23 cellular contexts compared by ENCODE assay signal in genomic region chrX:20225488-20225833, GRCh38. TPM values are rescaled to one million over a fixed set of nuclear protein-coding genes. Genes with fewer than 3 reads are reported as not detected.
DNase-seq lines count a peak whose midpoint lies in the region; ATAC-seq and TF ChIP-seq lines count a peak whose summit lies in the region.
"Had no signal": no experiment of that assay in that cellular context is flagged by ENCODE, and none has a peak within 500 bp of the region (broad histone marks: within the 10 kb centered on the region; RNA-seq: fewer than 3 reads in every experiment).

No MANE protein-coding gene starts in this region.

- no peaks in the 10 kb centered on the region for H3K9me3 Mint-ChIP-seq in CD4-positive, CD25-positive, alpha-beta regulatory T cell
- H3K9me3 Mint-ChIP-seq in CD8-positive, alpha-beta T cell: no peaks in the 10 kb centered on the region
- H3K9me3 Mint-ChIP-seq: immature natural killer cell; neural progenitor cell; T-helper 2 cell treated with Interferon-gamma antibody and Interleukin-4, amounts not matched to agents 5 μg/mL and 100 μg/mL, for 36 hours had no signal

- H3K4me1 ChIP-seq in CD4-positive, CD25-positive, alpha-beta regulatory T cell (ENCODE audit: control insufficient read depth, insufficient read depth, low read length, poor library complexity, severe bottlenecking): no peaks in the 10 kb centered on the region
- peaks cover 3% of the 10 kb centered on the region for H3K4me1 ChIP-seq in CD8-positive, alpha-beta T cell (ENCODE audit: insufficient read depth, low read length)
- no peaks in the 10 kb centered on the region for H3K4me1 ChIP-seq in adrenal gland (replicated peaks in 1 of 2)
- H3K4me1 ChIP-seq: neural progenitor cell, testis had no signal

- H3K4me1 Mint-ChIP-seq in CD4-positive, CD25-positive, alpha-beta regulatory T cell: peaks cover 19 to 45% (median 29%) of the 10 kb centered on the region in 4 donors
- peaks cover 64% of the 10 kb centered on the region for H3K4me1 Mint-ChIP-seq in CD8-positive, alpha-beta T cell (ENCODE audit: low read depth)
- H3K4me1 Mint-ChIP-seq: neural progenitor cell had no signal

- H3K9me3 ChIP-seq in CD4-positive, CD25-positive, alpha-beta regulatory T cell (ENCODE audit: control insufficient read depth in 2 of 2, low read length in 2 of 2): no peaks in the 10 kb centered on the region
- no peaks in the 10 kb centered on the region for H3K9me3 ChIP-seq in CD8-positive, alpha-beta T cell (ENCODE audit: low read length)
- H3K9me3 ChIP-seq in adrenal gland (replicated peaks in 1 of 3): no peaks in the 10 kb centered on the region
- H3K9me3 ChIP-seq: lower lobe of right lung, SK-N-SH, testis had no signal

- H3K36me3 Mint-ChIP-seq in CD4-positive, CD25-positive, alpha-beta regulatory T cell: peaks cover 16% of the 10 kb centered on the region
- peaks cover 47% of the 10 kb centered on the region for H3K36me3 Mint-ChIP-seq in CD8-positive, alpha-beta T cell

- H3K4me3 Mint-ChIP-seq in CD4-positive, CD25-positive, alpha-beta regulatory T cell: no peak overlapping the region
- H3K4me3 Mint-ChIP-seq in CD8-positive, alpha-beta T cell: no peak overlapping the region
- H3K4me3 Mint-ChIP-seq: immature natural killer cell; neural progenitor cell; T-helper 2 cell treated with Interferon-gamma antibody and Interleukin-4, amounts not matched to agents 5 μg/mL and 100 μg/mL, for 36 hours had no signal

- intact Hi-C loops in CD8-positive, alpha-beta T cell (cut with DNase I, micrococcal nuclease): no loop called here
- intact Hi-C loops in adrenal gland (cut with DNase I): no loop called here

- POLR2A ChIA-PET in CD8-positive, alpha-beta T cell (lab: Charles Lee): no interaction called here

- no peak overlapping the region for H3K27ac Mint-ChIP-seq in CD4-positive, CD25-positive, alpha-beta regulatory T cell
- peak overlapping the region; percentile 66 for H3K27ac Mint-ChIP-seq in CD8-positive, alpha-beta T cell
- H3K27ac Mint-ChIP-seq: neural progenitor cell had no signal

- DNase-seq in CD4-positive, CD25-positive, alpha-beta regulatory T cell: no peak
- DNase-seq in CD8-positive, alpha-beta T cell: no peak
- DNase-seq in dermis microvascular lymphatic vessel endothelial cell (ENCODE audit: low read depth in 2 of 2) (peak; percentile 56 to 69), NCI-H1105 (lab: John Stamatoyannopoulos, UW) (no peak), adrenal gland (no peak)
- DNase-seq: activated CD4-positive, alpha-beta T cell treated with anti-CD3 and anti-CD28 coated beads, Interleukin-2, amount 50 U/mL, for 1 hour; AML-193; anterior cingulate cortex; central memory CD4-positive, alpha-beta T cell; GF-D8; immature natural killer cell; KG1; lower lobe of right lung; NCI-H146; NCI-H524 treated with DMSO at 0.1 percent for 48 hours; SK-N-SH; testis had no signal

- H3K36me3 ChIP-seq in CD4-positive, CD25-positive, alpha-beta regulatory T cell (ENCODE audit: control insufficient read depth, insufficient read depth, low read length): peaks cover 15% of the 10 kb centered on the region
- H3K36me3 ChIP-seq in CD8-positive, alpha-beta T cell (ENCODE audit: insufficient read depth, low read length): no peaks in the 10 kb centered on the region
- no peaks in the 10 kb centered on the region for H3K36me3 ChIP-seq in adrenal gland (replicated peaks in 1 of 2)
- H3K36me3 ChIP-seq: lower lobe of right lung, neural progenitor cell had no signal

- CTCF ChIA-PET in CD8-positive, alpha-beta T cell (lab: Charles Lee): no interaction called here

- H3K27me3 ChIP-seq in CD4-positive, CD25-positive, alpha-beta regulatory T cell (ENCODE audit: control insufficient read depth, insufficient read depth, low read length): no peaks in the 10 kb centered on the region
- no peaks in the 10 kb centered on the region for H3K27me3 ChIP-seq in CD8-positive, alpha-beta T cell (ENCODE audit: insufficient read depth, low read length)
- H3K27me3 ChIP-seq in adrenal gland: no peaks in the 10 kb centered on the region
- H3K27me3 ChIP-seq: hepatocyte, neural progenitor cell, testis had no signal

- TF ChIP-seq CTCF in CD8-positive, alpha-beta T cell (IDR thresholded peaks at IDR 0.05): no peak
- no peak for TF ChIP-seq CTCF in adrenal gland (IDR thresholded peaks at IDR 0.05)

- peak overlapping the region; percentile 7 for H3K4me3 ChIP-seq in CD4-positive, CD25-positive, alpha-beta regulatory T cell (ENCODE audit: low read depth, low read length)
- no peak overlapping the region for H3K4me3 ChIP-seq in CD8-positive, alpha-beta T cell (ENCODE audit: low read depth, low read length)
- no peak overlapping the region for H3K4me3 ChIP-seq in adrenal gland
- H3K4me3 ChIP-seq: hepatocyte, lower lobe of right lung, neural progenitor cell, testis had no signal

- no peaks in the 10 kb centered on the region for H3K27me3 Mint-ChIP-seq in CD4-positive, CD25-positive, alpha-beta regulatory T cell
- H3K27me3 Mint-ChIP-seq in CD8-positive, alpha-beta T cell (ENCODE audit: low read depth): no peaks in the 10 kb centered on the region

- no peak for ATAC-seq in CD4-positive, CD25-positive, alpha-beta regulatory T cell (ENCODE audit: low read depth in 2 of 2)
- no peak for ATAC-seq in CD8-positive, alpha-beta T cell
- ATAC-seq in HG02840 (IDR thresholded peaks at IDR 0.05; ENCODE audit: low FRiP score, unreplicated experiment) (peak; percentile 15), HG02852 (IDR thresholded peaks at IDR 0.05; ENCODE audit: unreplicated experiment) (no peak)
- ATAC-seq: lower lobe of right lung had no signal

- TF ChIP-seq POLR2A in adrenal gland (IDR thresholded peaks at IDR 0.05): no peak

- no peak overlapping the region for H3K27ac ChIP-seq in CD4-positive, CD25-positive, alpha-beta regulatory T cell (ENCODE audit: insufficient read depth, low read length, poor library complexity, severe bottlenecking)
- H3K27ac ChIP-seq in CD8-positive, alpha-beta T cell (ENCODE audit: low read depth, low read length): no peak overlapping the region
- no peak overlapping the region for H3K27ac ChIP-seq in adrenal gland
- H3K27ac ChIP-seq: hepatocyte, lower lobe of right lung, neural progenitor cell, testis, VCaP had no signal

- WGBS in adrenal gland, 4 donors: 67 to 88% (median 81%) methylated on average over 1 of the region's 1 CpG

RNA-seq across cellular contexts. Expression of gene RPS6KA3, which starts 41.2 kb away (rescaled TPM):
- 56.1 TPM for total RNA-seq in CD4-positive, CD25-positive, alpha-beta regulatory T cell
- 10 to 100 TPM; 18.3 to 32.9 (median 21.4) TPM for polyA plus RNA-seq in CD4-positive, CD25-positive, alpha-beta regulatory T cell
- total RNA-seq in CD8-positive, alpha-beta T cell: 10 to 100 TPM; 36.9 to 37.3 TPM
- total RNA-seq in dermis microvascular lymphatic vessel endothelial cell: 92.2 and 93.1 TPM in 2 replicates
- total RNA-seq in adrenal gland: 10 to 100 TPM; 27.8 to 41.9 (median 38.1) TPM
- 10 to 100 TPM in 1 of 3 donors, 1 to 10 TPM in 2; 6.2 to 34.6 (median 8.2) TPM for polyA plus RNA-seq in adrenal gland

Comparison
In these comparisons a context has a peak if more than half of its experiments do, and no peak if none do; other contexts are left out.
1. DNase-seq: peak in dermis microvascular lymphatic vessel endothelial cell (2 of 2); none in CD4-positive, CD25-positive, alpha-beta regulatory T cell (0 of 3), CD8-positive, alpha-beta T cell (0 of 7), NCI-H1105 (single experiment) and adrenal gland (0 of 7).